In the genomic region with DNA sequence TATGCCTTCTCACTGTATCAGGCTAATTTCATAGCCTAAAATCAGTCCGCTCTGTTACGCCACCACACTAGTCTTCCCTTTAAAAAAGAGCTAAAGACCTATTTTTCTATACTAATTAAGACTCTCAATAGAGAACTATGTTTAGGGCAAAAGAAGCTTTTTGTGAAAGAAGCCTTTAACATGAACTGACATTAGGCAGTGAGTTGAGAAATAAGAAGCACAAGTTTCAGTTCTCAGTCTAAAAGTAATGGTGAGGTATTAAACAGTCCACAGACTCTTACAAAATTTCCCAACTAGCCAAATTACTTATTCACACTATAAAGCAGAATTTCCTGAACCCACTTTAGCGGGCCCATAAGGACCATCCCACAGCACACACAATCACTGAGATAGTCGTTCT, we compare ENCODE assay signal across 27 cellular contexts.
A peak's percentile ranks its signal among the peaks of the same experiment; 100 is the strongest.
DNase-seq lines count a peak whose midpoint lies in the region; ATAC-seq lines count a peak whose summit lies in the region.
"Had no signal": no experiment of that assay in that cellular context is flagged by ENCODE, and none has a peak within 500 bp of the region (broad histone marks: within the 10 kb centered on the region; RNA-seq: fewer than 3 reads in every experiment).

No MANE protein-coding gene starts in this region.

- DNase-seq in SK-MEL-5 (ENCODE audit: low read depth, low spot score) (peak; percentile 31), dedifferentiated amniotic fluid mesenchymal stem cell (ENCODE audit: extremely low spot score) (no peak)
- DNase-seq in activated CD4-positive, alpha-beta T cell treated with anti-CD3 and anti-CD28 coated beads for 4 hours, result no peak
- DNase-seq: activated CD4-positive, alpha-beta T cell treated with anti-CD3 and anti-CD28 coated beads, Interleukin-2, amount 10 ng/mL, durations not matched to agents 7 days and 5 days; activated CD8-positive, alpha-beta memory T cell treated with anti-CD3 and anti-CD28 coated beads, Interleukin-2, amount 10 ng/mL, durations not matched to agents 7 days and 5 days; activated gamma-delta T cell treated with Interleukin-2 at 50 U/mL for 16 hours; activated naive CD8-positive, alpha-beta T cell treated with anti-CD3 and anti-CD28 coated beads, Interleukin-2, amount 10 ng/mL, durations not matched to agents 7 days and 5 days; activated T-cell treated with anti-CD3 and anti-CD28 coated beads, Interleukin-2, amount 50 U/mL, for 48 hours; COR-L47; effector CD4-positive, alpha-beta T cell; hypothalamus; KBM-7; naive thymus-derived CD4-positive, alpha-beta T cell; NCI-H2029; NCI-H526 treated with DMSO at 0.1 percent for 48 hours; NK-92 treated with Interleukin-12 subunit alpha and Interleukin-12 subunit beta, amount 100 ng/mL, for 24 hours; occipital lobe; psoas muscle; SIG-M5; T1000 had no signal

- peak; percentile 65 for ATAC-seq in GM19351 (IDR thresholded peaks at IDR 0.05; ENCODE audit: unreplicated experiment)
- peak; percentile 65 for ATAC-seq in HG02759 (IDR thresholded peaks at IDR 0.05; ENCODE audit: unreplicated experiment)
- no peak for ATAC-seq in HG03521 (IDR thresholded peaks at IDR 0.05; ENCODE audit: unreplicated experiment)
- ATAC-seq in GM21786 (IDR thresholded peaks at IDR 0.05; ENCODE audit: unreplicated experiment), result no peak
- ATAC-seq: activated CD8-positive, alpha-beta memory T cell treated with anti-CD3 and anti-CD28 coated beads, Interleukin-2, amount 10 ng/mL, durations not matched to agents 7 days and 5 days; HCT116; naive thymus-derived CD4-positive, alpha-beta T cell; psoas muscle; stimulated activated effector memory CD8-positive, alpha-beta T cell treated with anti-CD3 and anti-CD28 coated beads, Interleukin-12 subunit alpha, Interleukin-12 subunit beta, amount 100 ng/mL, for 72 hours; WTC11 had no signal

- in situ Hi-C loops in SK-MEL-5 (cut with HindIII; ENCODE audit: low pct_unique_long_range_greater_than_20kb, low sequenced_read_pairs), result no loop called here

Comparison
In these comparisons a context has a peak if more than half of its experiments do, and no peak if none do; other contexts are left out.
1. ATAC-seq: peak in GM19351 (single experiment) and HG02759 (single experiment); none in HG03521 (single experiment) and GM21786 (single experiment).